Comparison of ENCODE assay signal across 8 cellular contexts in genomic region chr11:47186076-47186936, GRCh38. TPM values are rescaled to one million over a fixed set of nuclear protein-coding genes. Genes with fewer than 3 reads are reported as not detected.
DNase-seq lines count a peak whose midpoint lies in the region; ATAC-seq and TF ChIP-seq lines count a peak whose summit lies in the region.

TSS of gene PACSIN3 (minus strand) at chr11:47186434. CDS start at chr11:47182727, 3,707 bp downstream.

- WGBS in thymus = 1% methylated on average over 87 of the region's 87 CpGs

- no peak for ATAC-seq in GM21576 (IDR thresholded peaks at IDR 0.05; ENCODE audit: unreplicated experiment)

- DNase-seq in AG04449 (ENCODE audit: low read depth, low spot score) = no peak
- DNase-seq in GM19238 (ENCODE audit: insufficient read length, low spot score) = peak; percentile 64
- peak; percentile 72 for DNase-seq in LoVo (ENCODE audit: low spot score)
- DNase-seq in activated CD8-positive, alpha-beta memory T cell treated with anti-CD3 and anti-CD28 coated beads, Interleukin-2, amount 50 U/mL, for 4 hours = peak; percentile 39
- DNase-seq in erythroblast (lab: John Stamatoyannopoulos, UW) = peak; percentile 35 to 48

- peaks cover 15 to 16% of the 10 kb centered on the region in 2 donors for H3K4me1 ChIP-seq in mucosa of rectum (ENCODE audit: control insufficient read depth in 2 of 2, insufficient read depth in 2 of 2, low read length in 2 of 2)
- H3K4me1 ChIP-seq in thymus (ENCODE audit: control insufficient read depth, insufficient read depth, low read length) = peaks cover 7% of the 10 kb centered on the region

- H3K4me3 ChIP-seq in AG04449 (ENCODE audit: low read depth, low read length) (peak within 1 kb of the TSS; percentile 71), mucosa of rectum (ENCODE audit: low read length in 2 of 2) (peak within 1 kb of the TSS; percentile 57), thymus (ENCODE audit: low read length) (peak within 1 kb of the TSS; percentile 65)

- H3K27me3 ChIP-seq in mucosa of rectum (ENCODE audit: control insufficient read depth in 2 of 2, insufficient read depth in 2 of 2, low read length in 2 of 2) (peaks cover 5 to 28% of the 10 kb centered on the region in 2 donors), thymus (ENCODE audit: control insufficient read depth, insufficient read depth) (peaks cover 41% of the 10 kb centered on the region)

- no peaks in the 10 kb centered on the region for H3K36me3 ChIP-seq in mucosa of rectum (ENCODE audit: control insufficient read depth in 2 of 2, insufficient read depth in 2 of 2, low read length in 2 of 2)
- H3K36me3 ChIP-seq in thymus (ENCODE audit: control insufficient read depth, insufficient read depth) = no peaks in the 10 kb centered on the region

- peak within 1 kb of the TSS; percentile 41 to 63 for H3K27ac ChIP-seq in mucosa of rectum (ENCODE audit: low read depth in 2 of 2, low read length in 2 of 2)
- peak within 1 kb of the TSS; percentile 9 for H3K27ac ChIP-seq in thymus (ENCODE audit: low read depth)

- POLR2A ChIA-PET in AG04449 (lab: Yijun Ruan, JAX) = interaction anchor here (0.7 to 2.1 kb wide), 6 partner anchors 28 to 62 kb away, joined by 3 to 7 read pairs (median 5); partner anchors contain the start of genes ACP2 and DDB2

- no peak for TF ChIP-seq POLR2A in erythroblast (IDR thresholded peaks at IDR 0.05; ENCODE audit: low read length)

- H3K9me3 ChIP-seq in mucosa of rectum (ENCODE audit: control insufficient read depth in 2 of 2, low read length in 2 of 2) = no peaks in the 10 kb centered on the region
- no peaks in the 10 kb centered on the region for H3K9me3 ChIP-seq in thymus (ENCODE audit: control insufficient read depth)

- CTCF ChIA-PET in AG04449 (lab: Yijun Ruan, JAX) = interaction anchor here (0.7 to 4.1 kb wide), 14 partner anchors 8 to 168 kb away, joined by 3 to 40 read pairs (median 6); partner anchors contain the start of genes ACP2, ARFGAP2, DDB2 and NR1H3

- peak within 1 kb of the TSS; percentile 17 to 48 for H3K9ac ChIP-seq in mucosa of rectum (ENCODE audit: low read depth in 1 of 2, low read length in 2 of 2)

- TF ChIP-seq CTCF in AG04449 (IDR thresholded peaks at IDR 0.05; ENCODE audit: insufficient read depth, low read length, missing control alignments) = peak; percentile 12

RNA-seq across cellular contexts. Expression of gene PACSIN3, which starts in this region (rescaled TPM):
- 7.7 TPM for polyA plus RNA-seq in thymus
